Comparison of ENCODE assay signal across 1 cellular context in genomic region chr7:128917061-128917460, GRCh38.
TF ChIP-seq lines count a peak whose summit lies in the region.

No MANE protein-coding gene starts in this region.

TF ChIP-seq in K562, 482 proteins besides CTCF, POLR2A, EP300 and RAD21:
- TF ChIP-seq SAFB2 (IDR thresholded peaks at IDR 0.05; ENCODE audit: borderline replicate concordance, low read depth, low read length, severe bottlenecking) (no peak), ZNF316 (IDR thresholded peaks at IDR 0.05) (peak; percentile 70), UBTF (IDR thresholded peaks at IDR 0.05; ENCODE audit: borderline replicate concordance in 1 of 2, low read depth in 2 of 2, low read length in 2 of 2) (no peak), HDGF (IDR thresholded peaks at IDR 0.05) (no peak)
TF ChIP-seq in K562: peak in this region for 1.
